In the genomic region with DNA sequence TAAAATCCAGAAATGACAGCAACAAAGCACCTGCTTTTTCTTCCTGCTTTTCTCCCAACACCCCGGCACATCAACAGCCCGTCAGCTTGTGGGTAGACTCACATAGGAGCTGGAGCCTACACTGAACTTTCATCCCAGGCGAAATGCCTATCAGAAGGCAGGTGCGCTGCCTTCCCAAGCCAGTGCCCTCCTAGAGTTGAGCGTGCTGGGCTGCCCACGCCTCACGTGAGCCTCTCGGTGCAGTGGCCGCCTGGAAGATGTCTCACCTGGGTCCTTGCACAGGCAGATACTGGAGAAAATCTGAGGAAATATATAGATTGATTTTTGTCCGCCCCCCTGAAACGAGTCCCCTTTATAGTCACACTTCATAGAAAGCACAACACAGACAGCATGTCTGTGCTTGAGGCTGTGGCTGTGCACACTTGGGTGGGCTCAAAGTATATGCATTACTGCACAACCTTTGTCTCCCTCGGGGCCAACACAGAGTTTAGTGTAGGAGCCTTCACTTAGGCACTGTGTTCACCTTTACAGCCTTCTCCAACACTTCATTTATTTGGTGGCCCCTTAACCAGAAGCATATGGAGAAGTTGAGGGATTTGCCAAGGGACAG, we compare ENCODE assay signal across 18 cellular contexts.
DNase-seq lines count a peak whose midpoint lies in the region; ATAC-seq and TF ChIP-seq lines count a peak whose summit lies in the region.
"Had no signal": no experiment of that assay in that cellular context is flagged by ENCODE, and none has a peak within 500 bp of the region (broad histone marks: within the 10 kb centered on the region; RNA-seq: fewer than 3 reads in every experiment).

No MANE protein-coding gene starts in this region.

- H3K4me1 Mint-ChIP-seq in CD4-positive, CD25-positive, alpha-beta regulatory T cell = peaks cover 5 to 73% (median 49%) of the 10 kb centered on the region in 4 donors
- peaks cover 80% of the 10 kb centered on the region for H3K4me1 Mint-ChIP-seq in nephron

- no peak for TF ChIP-seq CTCF in nephron (IDR thresholded peaks at IDR 0.05; ENCODE audit: unreplicated experiment in 3 of 3)

- no peaks in the 10 kb centered on the region for H3K9me3 ChIP-seq in CD4-positive, CD25-positive, alpha-beta regulatory T cell (ENCODE audit: control insufficient read depth in 2 of 2, low read length in 2 of 2)
- H3K9me3 ChIP-seq: prostate gland, stomach had no signal

- H3K27ac Mint-ChIP-seq in CD4-positive, CD25-positive, alpha-beta regulatory T cell = peak overlapping the region in 2 of 3 donors; percentile 71 to 94
- peak overlapping the region; percentile 68 to 98 (median 83) for H3K27ac Mint-ChIP-seq in nephron

- no peaks in the 10 kb centered on the region for H3K27me3 ChIP-seq in CD4-positive, CD25-positive, alpha-beta regulatory T cell (ENCODE audit: control insufficient read depth, insufficient read depth, low read length)
- H3K27me3 ChIP-seq: stomach had no signal

- H3K27ac ChIP-seq in CD4-positive, CD25-positive, alpha-beta regulatory T cell (ENCODE audit: insufficient read depth, low read length, poor library complexity, severe bottlenecking) = no peak overlapping the region
- H3K27ac ChIP-seq in cingulate gyrus (ENCODE audit: low read depth, low read length) = peak overlapping the region; percentile 47
- H3K27ac ChIP-seq: prostate gland, stomach had no signal

- peaks cover 49% of the 10 kb centered on the region for H3K4me1 ChIP-seq in CD4-positive, CD25-positive, alpha-beta regulatory T cell (ENCODE audit: control insufficient read depth, insufficient read depth, low read length, poor library complexity, severe bottlenecking)
- H3K4me1 ChIP-seq: prostate gland had no signal

- no peaks in the 10 kb centered on the region for H3K36me3 ChIP-seq in CD4-positive, CD25-positive, alpha-beta regulatory T cell (ENCODE audit: control insufficient read depth, insufficient read depth, low read length)
- H3K36me3 ChIP-seq: prostate gland, stomach had no signal

- no peak overlapping the region for H3K4me3 ChIP-seq in CD4-positive, CD25-positive, alpha-beta regulatory T cell (ENCODE audit: low read depth, low read length)
- H3K4me3 ChIP-seq: prostate gland, stomach had no signal

- no peak for DNase-seq in CD4-positive, CD25-positive, alpha-beta regulatory T cell
- DNase-seq in NAMALWA (ENCODE audit: low spot score) = peak; percentile 19
- no peak for DNase-seq in SKM-1 (lab: John Stamatoyannopoulos, UW; ENCODE audit: unreplicated experiment)
- DNase-seq: GF-D8; hypothalamus; mesendoderm; NCI-H1417; NCI-H446 treated with DMSO at 0.1 percent for 48 hours; stimulated activated CD4-positive, alpha-beta T cell treated with anti-CD3 and anti-CD28 coated beads, Interleukin-4, amount 100 ng/mL, for 24 hours; stomach had no signal

- H3K27me3 Mint-ChIP-seq in CD4-positive, CD25-positive, alpha-beta regulatory T cell = no peaks in the 10 kb centered on the region
- H3K27me3 Mint-ChIP-seq in nephron (ENCODE audit: low read depth) = no peaks in the 10 kb centered on the region
- H3K27me3 Mint-ChIP-seq: activated CD8-positive, alpha-beta memory T cell treated with anti-CD3 and anti-CD28 coated beads, Interleukin-2, amount 10 ng/mL, durations not matched to agents 7 days and 5 days had no signal

- H3K9me3 Mint-ChIP-seq in CD4-positive, CD25-positive, alpha-beta regulatory T cell = no peaks in the 10 kb centered on the region
- H3K9me3 Mint-ChIP-seq in nephron = no peaks in the 10 kb centered on the region

- peak overlapping the region in 1 of 4 donors; percentile 55 for H3K4me3 Mint-ChIP-seq in CD4-positive, CD25-positive, alpha-beta regulatory T cell
- no peak overlapping the region for H3K4me3 Mint-ChIP-seq in nephron
- H3K4me3 Mint-ChIP-seq: activated CD8-positive, alpha-beta memory T cell treated with anti-CD3 and anti-CD28 coated beads, Interleukin-2, amount 10 ng/mL, durations not matched to agents 7 days and 5 days had no signal

- H3K36me3 Mint-ChIP-seq in CD4-positive, CD25-positive, alpha-beta regulatory T cell = no peaks in the 10 kb centered on the region
- no peaks in the 10 kb centered on the region for H3K36me3 Mint-ChIP-seq in nephron (ENCODE audit: low read depth)
- H3K36me3 Mint-ChIP-seq: activated CD8-positive, alpha-beta memory T cell treated with anti-CD3 and anti-CD28 coated beads, Interleukin-2, amount 10 ng/mL, durations not matched to agents 7 days and 5 days had no signal

- ATAC-seq in CD4-positive, CD25-positive, alpha-beta regulatory T cell (ENCODE audit: low read depth in 2 of 2) = no peak
- ATAC-seq in GM21526 (IDR thresholded peaks at IDR 0.05; ENCODE audit: low FRiP score, unreplicated experiment) (no peak), GM19397 (IDR thresholded peaks at IDR 0.05; ENCODE audit: unreplicated experiment) (no peak), HG03439 (IDR thresholded peaks at IDR 0.05; ENCODE audit: unreplicated experiment) (no peak)
- ATAC-seq: activated CD8-positive, alpha-beta memory T cell treated with anti-CD3 and anti-CD28 coated beads, Interleukin-2, amount 10 ng/mL, durations not matched to agents 7 days and 5 days; HepG2 had no signal
